25 cellular contexts compared by ENCODE assay signal in genomic region chr10:33721509-33721908, GRCh38.
"Had no signal": no experiment of that assay in that cellular context is flagged by ENCODE, and none has a peak within 500 bp of the region (broad histone marks: within the 10 kb centered on the region; RNA-seq: fewer than 3 reads in every experiment).

No MANE protein-coding gene starts in this region.

- H3K4me1 ChIP-seq: gastroesophageal sphincter, lower lobe of right lung, thyroid gland, upper lobe of right lung had no signal

- H3K4me1 Mint-ChIP-seq: activated naive CD8-positive, alpha-beta T cell treated with anti-CD3 and anti-CD28 coated beads, Interleukin-2, amount 10 ng/mL, durations not matched to agents 7 days and 5 days; naive B cell had no signal

- H3K36me3 Mint-ChIP-seq: activated naive CD8-positive, alpha-beta T cell treated with anti-CD3 and anti-CD28 coated beads, Interleukin-2, amount 10 ng/mL, durations not matched to agents 7 days and 5 days; naive B cell; neural progenitor cell had no signal

- H3K4me3 ChIP-seq: cardiac muscle cell, gastroesophageal sphincter, lower lobe of right lung, neural progenitor cell, thyroid gland, upper lobe of right lung had no signal

- DNase-seq: activated CD4-positive, alpha-beta T cell treated with anti-CD3 and anti-CD28 coated beads for 1 hour; activated CD4-positive, alpha-beta T cell treated with anti-CD3 and anti-CD28 coated beads, Interleukin-2, amount 50 U/mL, for 4 hours; activated CD8-positive, alpha-beta memory T cell treated with anti-CD3 and anti-CD28 coated beads, Interleukin-2, amount 50 U/mL, for 48 hours; activated naive CD4-positive, alpha-beta T cell treated with Interleukin-2 at 50 U/mL for 16 hours; activated naive CD8-positive, alpha-beta T cell treated with anti-CD3 and anti-CD28 coated beads, Interleukin-2, amount 10 ng/mL, durations not matched to agents 7 days and 5 days; activated T-cell treated with anti-CD3 and anti-CD28 coated beads, Interleukin-2, amount 50 U/mL, for 4 hours; amygdala; effector memory CD4-positive, alpha-beta T cell; head of caudate nucleus; islet precursor cell; left colon; lower lobe of right lung; mesendoderm; naive B cell; retina; stimulated activated CD4-positive, alpha-beta T cell treated with anti-CD3 and anti-CD28 coated beads, Interleukin-4, amount 100 ng/mL, for 4 hours; substantia nigra; T-helper 9 cell; thyroid gland; upper lobe of right lung had no signal

- H3K27me3 Mint-ChIP-seq: activated naive CD8-positive, alpha-beta T cell treated with anti-CD3 and anti-CD28 coated beads, Interleukin-2, amount 10 ng/mL, durations not matched to agents 7 days and 5 days; progenitor cell of endocrine pancreas; stimulated activated naive CD8-positive, alpha-beta T cell treated with anti-CD3 and anti-CD28 coated beads, Interleukin-15, Interleukin-2, amounts not matched to agents 100 ng/mL and 50 ng/mL, for 24 hours had no signal

- H3K9me3 Mint-ChIP-seq: activated naive CD8-positive, alpha-beta T cell treated with anti-CD3 and anti-CD28 coated beads, Interleukin-2, amount 10 ng/mL, durations not matched to agents 7 days and 5 days; activated T-cell treated with anti-CD3 and anti-CD28 coated beads, Interleukin-2, amount 50 U/mL, for 4 hours; stimulated activated naive CD8-positive, alpha-beta T cell treated with anti-CD3 and anti-CD28 coated beads, Interleukin-15, Interleukin-2, amounts not matched to agents 100 ng/mL and 50 ng/mL, for 24 hours had no signal

- H3K27ac ChIP-seq: cardiac muscle cell, gastroesophageal sphincter, lower lobe of right lung, neural progenitor cell, thyroid gland, upper lobe of right lung had no signal

- H3K9me3 ChIP-seq: gastroesophageal sphincter, lower lobe of right lung, thyroid gland, upper lobe of right lung had no signal

- H3K4me3 Mint-ChIP-seq: activated naive CD8-positive, alpha-beta T cell treated with anti-CD3 and anti-CD28 coated beads, Interleukin-2, amount 10 ng/mL, durations not matched to agents 7 days and 5 days; activated T-cell treated with anti-CD3 and anti-CD28 coated beads, Interleukin-2, amount 50 U/mL, for 4 hours; naive B cell; neural progenitor cell; stimulated activated naive CD8-positive, alpha-beta T cell treated with anti-CD3 and anti-CD28 coated beads, Interleukin-15, Interleukin-2, amounts not matched to agents 100 ng/mL and 50 ng/mL, for 24 hours had no signal

- H3K9ac ChIP-seq: neural progenitor cell had no signal

- ATAC-seq: activated T-cell treated with anti-CD3 and anti-CD28 coated beads, Interleukin-2, amount 50 U/mL, for 4 hours; gastroesophageal sphincter; left colon; lower lobe of right lung; upper lobe of right lung had no signal

- H3K4me2 ChIP-seq: neural progenitor cell had no signal

- H3K36me3 ChIP-seq: cardiac muscle cell, gastroesophageal sphincter, lower lobe of right lung, neural progenitor cell, thyroid gland, upper lobe of right lung had no signal

- H2AFZ ChIP-seq: neural progenitor cell had no signal

- H3K27me3 ChIP-seq: cardiac muscle cell, gastroesophageal sphincter, neural progenitor cell, thyroid gland, upper lobe of right lung had no signal

- H3K27ac Mint-ChIP-seq: activated naive CD8-positive, alpha-beta T cell treated with anti-CD3 and anti-CD28 coated beads, Interleukin-2, amount 10 ng/mL, durations not matched to agents 7 days and 5 days; naive B cell; neural progenitor cell; progenitor cell of endocrine pancreas; stimulated activated naive CD8-positive, alpha-beta T cell treated with anti-CD3 and anti-CD28 coated beads, Interleukin-15, Interleukin-2, amounts not matched to agents 100 ng/mL and 50 ng/mL, for 24 hours had no signal
